In the genomic region with DNA sequence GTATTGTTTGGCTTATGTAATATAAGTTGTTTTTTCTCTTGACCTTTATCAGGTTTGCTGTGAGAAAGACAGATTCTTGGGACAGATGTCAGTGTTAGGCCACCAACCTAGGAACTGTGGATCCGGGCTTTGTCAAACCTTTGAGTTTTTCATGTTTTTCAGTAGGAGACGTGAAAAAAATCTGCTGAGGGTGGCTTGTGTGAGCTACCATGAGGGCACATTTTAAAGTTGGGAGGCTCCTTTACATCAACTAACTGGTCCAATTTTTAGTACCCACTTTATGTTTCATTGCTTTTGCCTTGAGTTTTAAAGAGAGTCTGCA, we compare ENCODE assay signal across 8 cellular contexts. TPM values are rescaled to one million over a fixed set of nuclear protein-coding genes. Genes with fewer than 3 reads are reported as not detected.
DNase-seq lines count a peak whose midpoint lies in the region; ATAC-seq and TF ChIP-seq lines count a peak whose summit lies in the region.

No MANE protein-coding gene starts in this region.

- POLR2A ChIA-PET in CD8-positive, alpha-beta T cell (lab: Charles Lee): interaction anchor here (1.3 kb wide), 1 partner anchor 36 kb away, joined by 4 read pairs; the partner anchor contains the start of gene ANGEL2

- DNase-seq in CD8-positive, alpha-beta T cell: no peak
- DNase-seq in NB4 (ENCODE audit: low read depth) (no peak), osteocyte (ENCODE audit: extremely low spot score, unreplicated experiment) (no peak), epidermal melanocyte (ENCODE audit: insufficient read length, low spot score) (no peak), NCI-H526 treated with DMSO at 0.1 percent for 48 hours (lab: John Stamatoyannopoulos, UW) (no peak)

- ATAC-seq in CD8-positive, alpha-beta T cell: no peak
- ATAC-seq in GM21786 (IDR thresholded peaks at IDR 0.05; ENCODE audit: unreplicated experiment): no peak
- no peak for ATAC-seq in GM19328 (IDR thresholded peaks at IDR 0.05; ENCODE audit: unreplicated experiment)

- H3K36me3 Mint-ChIP-seq in CD8-positive, alpha-beta T cell: peaks cover 8% of the 10 kb centered on the region
- H3K36me3 Mint-ChIP-seq in osteocyte (ENCODE audit: unreplicated experiment): no peaks in the 10 kb centered on the region

- peak overlapping the region; percentile 93 for H3K4me3 Mint-ChIP-seq in CD8-positive, alpha-beta T cell
- H3K4me3 Mint-ChIP-seq in osteocyte (ENCODE audit: unreplicated experiment): peak overlapping the region; percentile 94

- H3K9me3 Mint-ChIP-seq in CD8-positive, alpha-beta T cell: peaks cover 9% of the 10 kb centered on the region
- peaks cover 11% of the 10 kb centered on the region for H3K9me3 Mint-ChIP-seq in osteocyte (ENCODE audit: unreplicated experiment)

- H3K27me3 Mint-ChIP-seq in CD8-positive, alpha-beta T cell (ENCODE audit: low read depth): peaks cover 13% of the 10 kb centered on the region
- H3K27me3 Mint-ChIP-seq in osteocyte (ENCODE audit: unreplicated experiment): peaks cover 7% of the 10 kb centered on the region

- H3K27ac Mint-ChIP-seq in CD8-positive, alpha-beta T cell: peak overlapping the region; percentile 95
- peak overlapping the region; percentile 96 for H3K27ac Mint-ChIP-seq in osteocyte (ENCODE audit: unreplicated experiment)

- H3K27ac ChIP-seq in CD8-positive, alpha-beta T cell (ENCODE audit: low read depth, low read length): peak overlapping the region; percentile 54

- H3K27me3 ChIP-seq in CD8-positive, alpha-beta T cell (ENCODE audit: insufficient read depth, low read length): no peaks in the 10 kb centered on the region
- H3K27me3 ChIP-seq in endocrine pancreas (ENCODE audit: control insufficient read depth, insufficient read depth, low read length): no peaks in the 10 kb centered on the region

- H3K4me1 ChIP-seq in CD8-positive, alpha-beta T cell (ENCODE audit: insufficient read depth, low read length): peaks cover 15% of the 10 kb centered on the region
- H3K4me1 ChIP-seq in endocrine pancreas (ENCODE audit: control insufficient read depth, insufficient read depth, low read length): peaks cover 5% of the 10 kb centered on the region

- peaks cover 40% of the 10 kb centered on the region for H3K4me1 Mint-ChIP-seq in CD8-positive, alpha-beta T cell (ENCODE audit: low read depth)
- H3K4me1 Mint-ChIP-seq in osteocyte (ENCODE audit: unreplicated experiment): peaks cover 28% of the 10 kb centered on the region

- no peak for TF ChIP-seq POLR2A in NB4 (IDR thresholded peaks at IDR 0.05; ENCODE audit: extremely low read depth, insufficient read length)

- no peaks in the 10 kb centered on the region for H3K36me3 ChIP-seq in CD8-positive, alpha-beta T cell (ENCODE audit: insufficient read depth, low read length)
- no peaks in the 10 kb centered on the region for H3K36me3 ChIP-seq in endocrine pancreas (ENCODE audit: control insufficient read depth, insufficient read depth, low read length)

- H3K9ac ChIP-seq in endocrine pancreas (ENCODE audit: control insufficient read depth, insufficient read depth, low read length): peak overlapping the region; percentile 76

- no peak for TF ChIP-seq CTCF in CD8-positive, alpha-beta T cell (IDR thresholded peaks at IDR 0.05)
- no peak for TF ChIP-seq CTCF in NB4 (IDR thresholded peaks at IDR 0.05; ENCODE audit: low read depth, low read length)
- no peak for TF ChIP-seq CTCF in osteocyte (IDR thresholded peaks at IDR 0.05)

- intact Hi-C loops in CD8-positive, alpha-beta T cell (cut with DNase I, micrococcal nuclease): loop anchor here (1.0 to 10.0 kb wide), 4 partner anchors 37 to 1553 kb away; partner anchors contain the start of genes ANGEL2 (in 2 of the 2), NSL1 (in 2 of the 2), TATDN3 (in 2 of the 2) and CENPF (in 1 of the 2)

- CTCF ChIA-PET in CD8-positive, alpha-beta T cell (lab: Charles Lee): interaction anchor here (1.3 kb wide), 1 partner anchor 12 kb away, joined by 3 read pairs; no protein-coding TSS in a partner anchor

- H3K4me3 ChIP-seq in CD8-positive, alpha-beta T cell (ENCODE audit: low read depth, low read length): peak overlapping the region; percentile 99
- H3K4me3 ChIP-seq in NB4 (ENCODE audit: low read depth, low read length) (peak overlapping the region; percentile 88), endocrine pancreas (ENCODE audit: control insufficient read depth, insufficient read depth, low read length) (peak overlapping the region; percentile 97)

- no peaks in the 10 kb centered on the region for H3K9me3 ChIP-seq in CD8-positive, alpha-beta T cell (ENCODE audit: low read length)
- no peaks in the 10 kb centered on the region for H3K9me3 ChIP-seq in endocrine pancreas (ENCODE audit: control insufficient read depth, low read length)

RNA-seq across cellular contexts. Expression of gene RPS6KC1, which starts 0.8 kb away (rescaled TPM):
- 1 to 10 TPM; 5.3 to 5.6 TPM for total RNA-seq in CD8-positive, alpha-beta T cell
- 19.6 and 22.8 TPM in 2 replicates for total RNA-seq in osteocyte

RNA-seq across cellular contexts. Expression of gene ANGEL2, which starts 36.2 kb away (rescaled TPM):
- 10 to 100 TPM; 47.4 to 52.5 TPM for total RNA-seq in CD8-positive, alpha-beta T cell
- total RNA-seq in osteocyte: 30.5 and 34.7 TPM in 2 replicates
